In the genomic region with DNA sequence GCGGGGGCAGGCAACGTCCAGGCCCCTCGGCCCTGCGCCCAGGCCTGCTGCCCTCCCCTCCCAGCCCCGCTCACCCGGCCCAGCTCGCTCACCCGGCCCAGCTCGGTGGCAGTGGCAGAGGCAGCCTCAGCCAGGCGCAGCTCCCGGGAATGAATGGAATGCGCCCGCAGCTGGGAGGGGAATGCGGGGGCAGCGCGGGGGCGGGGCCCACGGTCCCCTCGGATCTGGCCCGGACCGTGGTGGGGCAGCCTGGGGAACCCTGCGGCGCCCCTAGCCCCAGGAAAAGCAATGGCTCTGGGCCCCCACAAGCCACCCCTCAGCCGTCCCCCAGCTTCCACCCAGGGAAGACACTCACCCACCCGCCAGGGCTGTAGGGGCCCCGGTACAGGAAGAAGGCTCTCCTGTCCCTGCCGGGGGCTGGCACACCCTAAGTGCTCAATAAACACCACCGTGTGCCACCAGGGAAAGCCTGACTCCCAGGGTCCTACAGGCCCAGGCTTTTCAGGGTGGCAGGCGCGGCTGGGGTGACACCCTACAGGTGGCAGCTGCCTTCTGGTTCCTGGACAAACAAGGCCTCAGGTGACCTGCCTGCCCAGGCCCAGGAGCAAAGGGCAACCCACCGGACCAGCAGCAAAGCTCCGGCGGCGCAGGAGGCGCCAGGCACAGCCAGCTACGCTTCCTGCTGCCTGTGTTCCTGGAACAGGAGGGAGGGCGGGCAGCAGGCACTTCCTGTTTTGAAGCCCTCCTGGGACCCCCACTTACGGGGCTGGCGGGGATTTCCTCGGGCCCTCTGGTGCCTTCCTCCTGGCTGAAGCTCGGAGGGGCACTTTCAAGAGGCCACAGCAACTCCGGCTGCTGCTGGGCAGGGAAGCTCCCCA, we compare ENCODE assay signal across 9 cellular contexts. TPM values are rescaled to one million over a fixed set of nuclear protein-coding genes. Genes with fewer than 3 reads are reported as not detected.
DNase-seq lines count a peak whose midpoint lies in the region; ATAC-seq and TF ChIP-seq lines count a peak whose summit lies in the region.
"Had no signal": no experiment of that assay in that cellular context is flagged by ENCODE, and none has a peak within 500 bp of the region (broad histone marks: within the 10 kb centered on the region; RNA-seq: fewer than 3 reads in every experiment).

No MANE protein-coding gene starts in this region.

- H3K9me3 Mint-ChIP-seq in activated CD4-positive, alpha-beta T cell treated with anti-CD3 and anti-CD28 coated beads for 36 hours (ENCODE audit: low read depth) = no peaks in the 10 kb centered on the region
- no peaks in the 10 kb centered on the region for H3K9me3 Mint-ChIP-seq in activated CD4-positive, alpha-beta T cell treated with anti-CD3 and anti-CD28 coated beads, Interleukin-2, amount 10 ng/mL, durations not matched to agents 7 days and 5 days

- no peak for DNase-seq in activated CD4-positive, alpha-beta T cell treated with anti-CD3 and anti-CD28 coated beads for 36 hours
- DNase-seq in activated CD4-positive, alpha-beta T cell treated with anti-CD3 and anti-CD28 coated beads, Interleukin-2, amount 10 ng/mL, durations not matched to agents 7 days and 5 days = no peak
- DNase-seq in astrocyte of the spinal cord (ENCODE audit: low read depth, low spot score) (peak; percentile 65), iPS-NIHi7 (ENCODE audit: extremely low spot score) (peak; percentile 93), AML-193 (lab: John Stamatoyannopoulos, UW) (no peak)
- DNase-seq in stimulated activated naive CD8-positive, alpha-beta T cell treated with anti-CD3 and anti-CD28 coated beads, Interleukin-15, Interleukin-2, amounts not matched to agents 100 U/mL and 50 U/mL, for 24 hours = peak; percentile 44
- DNase-seq in stimulated activated CD4-positive, alpha-beta T cell treated with anti-CD3 and anti-CD28 coated beads, Interleukin-4, amount 100 ng/mL, for 24 hours = no peak

- ATAC-seq in activated CD4-positive, alpha-beta T cell treated with anti-CD3 and anti-CD28 coated beads for 36 hours = peak; percentile 23
- ATAC-seq in stimulated activated naive CD8-positive, alpha-beta T cell treated with anti-CD3 and anti-CD28 coated beads, Interleukin-15, Interleukin-2, amounts not matched to agents 100 U/mL and 50 U/mL, for 24 hours = peak; percentile 22
- ATAC-seq in HG03159 (IDR thresholded peaks at IDR 0.05; ENCODE audit: unreplicated experiment) = no peak

- peaks cover 5% of the 10 kb centered on the region for H3K4me1 Mint-ChIP-seq in activated CD4-positive, alpha-beta T cell treated with anti-CD3 and anti-CD28 coated beads for 36 hours
- peaks cover 12% of the 10 kb centered on the region for H3K4me1 Mint-ChIP-seq in activated CD4-positive, alpha-beta T cell treated with anti-CD3 and anti-CD28 coated beads, Interleukin-2, amount 10 ng/mL, durations not matched to agents 7 days and 5 days

- no peak for TF ChIP-seq CTCF in astrocyte of the spinal cord (IDR thresholded peaks at IDR 0.05; ENCODE audit: low read depth, low read length)

- no peaks in the 10 kb centered on the region for H3K36me3 Mint-ChIP-seq in activated CD4-positive, alpha-beta T cell treated with anti-CD3 and anti-CD28 coated beads for 36 hours (ENCODE audit: low read depth)
- no peaks in the 10 kb centered on the region for H3K36me3 Mint-ChIP-seq in activated CD4-positive, alpha-beta T cell treated with anti-CD3 and anti-CD28 coated beads, Interleukin-2, amount 10 ng/mL, durations not matched to agents 7 days and 5 days (ENCODE audit: low read depth)
- H3K36me3 Mint-ChIP-seq: CD8-positive, alpha-beta memory T cell had no signal

- H3K4me3 ChIP-seq in astrocyte of the spinal cord (ENCODE audit: low read depth, low read length) = no peak overlapping the region

- no peak overlapping the region for H3K4me3 Mint-ChIP-seq in activated CD4-positive, alpha-beta T cell treated with anti-CD3 and anti-CD28 coated beads for 36 hours
- no peak overlapping the region for H3K4me3 Mint-ChIP-seq in activated CD4-positive, alpha-beta T cell treated with anti-CD3 and anti-CD28 coated beads, Interleukin-2, amount 10 ng/mL, durations not matched to agents 7 days and 5 days
- H3K4me3 Mint-ChIP-seq: CD8-positive, alpha-beta memory T cell had no signal

- CTCF ChIA-PET in activated CD4-positive, alpha-beta T cell treated with anti-CD3 and anti-CD28 coated beads for 36 hours (lab: Charles Lee) = interaction anchor here (0.6 kb wide), 2 partner anchors 106 to 136 kb away, joined by 3 read pairs; no protein-coding TSS in a partner anchor
- CTCF ChIA-PET in activated CD4-positive, alpha-beta T cell treated with anti-CD3 and anti-CD28 coated beads, Interleukin-2, amount 10 ng/mL, durations not matched to agents 7 days and 5 days (lab: Charles Lee) = interaction anchor here (0.6 to 5.4 kb wide), 3 partner anchors 11 to 200 kb away, joined by 3 to 38 read pairs (median 4); no protein-coding TSS in a partner anchor

- POLR2A ChIA-PET in activated CD4-positive, alpha-beta T cell treated with anti-CD3 and anti-CD28 coated beads for 36 hours (lab: Charles Lee) = interaction anchor here (0.5 to 0.6 kb wide), 2 partner anchors 257 to 1859 kb away, joined by 3 to 4 read pairs; no protein-coding TSS in a partner anchor
- POLR2A ChIA-PET in activated CD4-positive, alpha-beta T cell treated with anti-CD3 and anti-CD28 coated beads, Interleukin-2, amount 10 ng/mL, durations not matched to agents 7 days and 5 days (lab: Charles Lee) = no interaction called here

- H3K27ac Mint-ChIP-seq in activated CD4-positive, alpha-beta T cell treated with anti-CD3 and anti-CD28 coated beads for 36 hours = no peak overlapping the region
- no peak overlapping the region for H3K27ac Mint-ChIP-seq in activated CD4-positive, alpha-beta T cell treated with anti-CD3 and anti-CD28 coated beads, Interleukin-2, amount 10 ng/mL, durations not matched to agents 7 days and 5 days
- H3K27ac Mint-ChIP-seq: CD8-positive, alpha-beta memory T cell had no signal

- intact Hi-C loops in activated CD4-positive, alpha-beta T cell treated with anti-CD3 and anti-CD28 coated beads for 36 hours (cut with DNase I, micrococcal nuclease) = no loop called here

- H3K27me3 Mint-ChIP-seq in activated CD4-positive, alpha-beta T cell treated with anti-CD3 and anti-CD28 coated beads for 36 hours = peaks cover 38% of the 10 kb centered on the region
- peaks cover 22% of the 10 kb centered on the region for H3K27me3 Mint-ChIP-seq in activated CD4-positive, alpha-beta T cell treated with anti-CD3 and anti-CD28 coated beads, Interleukin-2, amount 10 ng/mL, durations not matched to agents 7 days and 5 days

- in situ Hi-C loops in astrocyte of the spinal cord (cut with HindIII; ENCODE audit: low sequenced_read_pairs) = no loop called here

RNA-seq across cellular contexts. Expression of a gene that starts 13.8 kb away (rescaled TPM):
- 1 to 10 TPM; 5.5 to 6.3 TPM for total RNA-seq in activated CD4-positive, alpha-beta T cell treated with anti-CD3 and anti-CD28 coated beads for 36 hours
- total RNA-seq in activated CD4-positive, alpha-beta T cell treated with anti-CD3 and anti-CD28 coated beads, Interleukin-2, amount 10 ng/mL, durations not matched to agents 7 days and 5 days = 10 to 100 TPM; 10.7 to 11.1 TPM

RNA-seq across cellular contexts. Expression of a gene that starts 23.5 kb away (rescaled TPM):
- total RNA-seq in activated CD4-positive, alpha-beta T cell treated with anti-CD3 and anti-CD28 coated beads for 36 hours = 10 to 100 TPM; 11.6 to 13.6 TPM
- total RNA-seq in activated CD4-positive, alpha-beta T cell treated with anti-CD3 and anti-CD28 coated beads, Interleukin-2, amount 10 ng/mL, durations not matched to agents 7 days and 5 days = 10 to 100 TPM; 10.7 to 12.6 TPM

RNA-seq across cellular contexts. Expression of a gene that starts 32.2 kb away (rescaled TPM):
- 1 to 10 TPM; 5.4 to 8.1 TPM for total RNA-seq in activated CD4-positive, alpha-beta T cell treated with anti-CD3 and anti-CD28 coated beads for 36 hours
- total RNA-seq in activated CD4-positive, alpha-beta T cell treated with anti-CD3 and anti-CD28 coated beads, Interleukin-2, amount 10 ng/mL, durations not matched to agents 7 days and 5 days = 1 to 10 TPM; 2.9 TPM

RNA-seq across cellular contexts. Expression of a gene that starts 33.1 kb away (rescaled TPM):
- 1 to 10 TPM; 2.8 TPM for total RNA-seq in activated CD4-positive, alpha-beta T cell treated with anti-CD3 and anti-CD28 coated beads for 36 hours
- 1 to 10 TPM; 3.1 to 3.6 TPM for total RNA-seq in activated CD4-positive, alpha-beta T cell treated with anti-CD3 and anti-CD28 coated beads, Interleukin-2, amount 10 ng/mL, durations not matched to agents 7 days and 5 days

RNA-seq across cellular contexts. Expression of a gene that starts 42.6 kb away (rescaled TPM):
- total RNA-seq in activated CD4-positive, alpha-beta T cell treated with anti-CD3 and anti-CD28 coated beads for 36 hours = 10 to 100 TPM; 33.5 to 41.5 TPM
- total RNA-seq in activated CD4-positive, alpha-beta T cell treated with anti-CD3 and anti-CD28 coated beads, Interleukin-2, amount 10 ng/mL, durations not matched to agents 7 days and 5 days = 10 to 100 TPM; 68.3 to 93.6 TPM

Comparison
In these comparisons a context has a peak if more than half of its experiments do, and no peak if none do; other contexts are left out.
1. DNase-seq: peak in astrocyte of the spinal cord (single experiment), iPS-NIHi7 (single experiment) and stimulated activated naive CD8-positive, alpha-beta T cell treated with anti-CD3 and anti-CD28 coated beads, Interleukin-15, Interleukin-2, amounts not matched to agents 100 U/mL and 50 U/mL, for 24 hours (single experiment); none in activated CD4-positive, alpha-beta T cell treated with anti-CD3 and anti-CD28 coated beads for 36 hours (single experiment), activated CD4-positive, alpha-beta T cell treated with anti-CD3 and anti-CD28 coated beads, Interleukin-2, amount 10 ng/mL, durations not matched to agents 7 days and 5 days (single experiment), stimulated activated CD4-positive, alpha-beta T cell treated with anti-CD3 and anti-CD28 coated beads, Interleukin-4, amount 100 ng/mL, for 24 hours (single experiment) and AML-193 (0 of 2).